ENCODE assay signal across 19 cellular contexts in genomic region chr13:59915252-59915651, GRCh38.
A peak's percentile ranks its signal among the peaks of the same experiment; 100 is the strongest.
DNase-seq lines count a peak whose midpoint lies in the region; ATAC-seq, FAIRE-seq and TF ChIP-seq lines count a peak whose summit lies in the region.
"Had no signal": no experiment of that assay in that cellular context is flagged by ENCODE, and none has a peak within 500 bp of the region (broad histone marks: within the 10 kb centered on the region; RNA-seq: fewer than 3 reads in every experiment).

No MANE protein-coding gene starts in this region.

- no peak for DNase-seq in IMR-90
- no peak for DNase-seq in astrocyte (ENCODE audit: low read depth)
- DNase-seq in pancreas = no peak
- no peak for DNase-seq in activated T-cell treated with anti-CD3 and anti-CD28 coated beads, Interleukin-2, amount 50 U/mL, for 4 hours
- DNase-seq in left colon = no peak
- DNase-seq in activated effector memory CD4-positive, alpha-beta T cell treated with anti-CD3 and anti-CD28 coated beads, Interleukin-2, amount 50 U/mL, for 16 hours = no peak
- DNase-seq: CD8-positive, alpha-beta T cell; COR-L47; DMS153; DMS79 treated with DMSO at 0.1 percent for 48 hours; GDM1; HCEC 1CT; KBM-7 had no signal

- H2BK15ac ChIP-seq in IMR-90 (ENCODE audit: low read depth, low read length) = no peak overlapping the region

- H3K36me3 ChIP-seq in IMR-90 (ENCODE audit: control insufficient read depth, insufficient read depth, low read length) (no peaks in the 10 kb centered on the region), astrocyte (ENCODE audit: insufficient read depth, low read length) (no peaks in the 10 kb centered on the region), pancreas (no peaks in the 10 kb centered on the region)

- no peaks in the 10 kb centered on the region for H3K9me3 Mint-ChIP-seq in astrocyte (ENCODE audit: unreplicated experiment)
- no peaks in the 10 kb centered on the region for H3K9me3 Mint-ChIP-seq in activated T-cell treated with anti-CD3 and anti-CD28 coated beads, Interleukin-2, amount 50 U/mL, for 4 hours
- H3K9me3 Mint-ChIP-seq: CD14-positive monocyte; CD8-positive, alpha-beta T cell had no signal

- FAIRE-seq in A204.1 (lab: Jason Lieb, UNC) (peak; percentile 21), astrocyte (lab: Jason Lieb, UNC) (no peak), pancreas (lab: Jason Lieb, UNC) (peak; percentile 53)
- FAIRE-seq: D721Med, GM12892, GM19239, HTR-8/SVneo had no signal

- no peak overlapping the region for H4K8ac ChIP-seq in IMR-90 (ENCODE audit: low read depth in 2 of 2, low read length in 2 of 2)

- TF ChIP-seq CTCF in IMR-90 (conservative IDR thresholded peaks at IDR 0.05; ENCODE audit: low read depth, low read length) (no peak), astrocyte (IDR thresholded peaks at IDR 0.05; ENCODE audit: insufficient read depth, low read depth, low read length) (no peak), pancreas (IDR thresholded peaks at IDR 0.05) (no peak)

- H3K18ac ChIP-seq in IMR-90 (ENCODE audit: low read depth, low read length) = no peak overlapping the region

- H3K79me2 ChIP-seq in astrocyte (ENCODE audit: insufficient read depth, low read length) = peaks cover 4% of the 10 kb centered on the region

- no peak for TF ChIP-seq POLR2A in IMR-90 (IDR thresholded peaks at IDR 0.05; ENCODE audit: low read depth, low read length)

- H3K23ac ChIP-seq in IMR-90 (ENCODE audit: low read depth, low read length) = no peak overlapping the region

- H4K20me1 ChIP-seq in IMR-90 (ENCODE audit: insufficient read depth, low read length) (no peaks in the 10 kb centered on the region), astrocyte (ENCODE audit: insufficient read depth, low read length) (no peaks in the 10 kb centered on the region)

- no peak overlapping the region for H3K4me2 ChIP-seq in IMR-90 (ENCODE audit: low read depth, low read length)
- no peak overlapping the region for H3K4me2 ChIP-seq in astrocyte (ENCODE audit: low read length)

- H3K56ac ChIP-seq in IMR-90 (ENCODE audit: extremely low read depth, insufficient read depth, low read length) = no peak overlapping the region

- H3K4me1 Mint-ChIP-seq in astrocyte (ENCODE audit: low read depth, unreplicated experiment) = peaks cover 5% of the 10 kb centered on the region
- no peaks in the 10 kb centered on the region for H3K4me1 Mint-ChIP-seq in activated T-cell treated with anti-CD3 and anti-CD28 coated beads, Interleukin-2, amount 50 U/mL, for 4 hours (ENCODE audit: low read depth)
- H3K4me1 Mint-ChIP-seq: CD14-positive monocyte had no signal

- no peak for ATAC-seq in IMR-90 (ENCODE audit: low read depth)
- ATAC-seq in pancreas = no peak
- ATAC-seq in activated T-cell treated with anti-CD3 and anti-CD28 coated beads, Interleukin-2, amount 50 U/mL, for 4 hours = no peak
- no peak for ATAC-seq in left colon
- ATAC-seq: CD8-positive, alpha-beta T cell had no signal

- H4K5ac ChIP-seq in IMR-90 (ENCODE audit: low read depth, low read length) = no peak overlapping the region

- BruUV-seq in IMR-90 (replicated peaks; lab: Mats Ljungman, UMichigan) = no TSS peak

- H2AK9ac ChIP-seq in IMR-90 (replicated peaks; ENCODE audit: low read depth, low read length, poor library complexity) = no peak overlapping the region

- H3K36me3 Mint-ChIP-seq in astrocyte (ENCODE audit: low read depth, unreplicated experiment) = no peaks in the 10 kb centered on the region
- H3K36me3 Mint-ChIP-seq in activated T-cell treated with anti-CD3 and anti-CD28 coated beads, Interleukin-2, amount 50 U/mL, for 4 hours (ENCODE audit: insufficient read depth) = no peaks in the 10 kb centered on the region
- H3K36me3 Mint-ChIP-seq: CD8-positive, alpha-beta T cell had no signal

- no peaks in the 10 kb centered on the region for H3K4me1 ChIP-seq in IMR-90 (ENCODE audit: control insufficient read depth, insufficient read depth, low read length)
- H3K4me1 ChIP-seq in astrocyte (ENCODE audit: insufficient read depth, low read length) = no peaks in the 10 kb centered on the region
- H3K4me1 ChIP-seq in pancreas = peaks cover 0 to 6% (median 5%) of the 10 kb centered on the region in 3 donors

- dilution Hi-C loops in IMR-90 (cut with HindIII; ENCODE audit: low sequenced_read_pairs, unreplicated experiment) = no loop called here

- H3K79me1 ChIP-seq in IMR-90 (ENCODE audit: low read depth in 1 of 2, low read length in 2 of 2) = no peaks in the 10 kb centered on the region; a peak in 1 of 4 replicates

- no CpG with 5 or more reads among the region's 3 CpGs for WGBS in IMR-90 (ENCODE audit: extremely low coverage in 2 of 2, insufficient read length in 1 of 2), 2 experiments
- WGBS in pancreas, 2 donors = 80 to 83% methylated on average over 3 of the region's 3 CpGs

- H2BK5ac ChIP-seq in IMR-90 (ENCODE audit: low read depth, low read length, poor library complexity, severe bottlenecking) = peak overlapping the region; percentile 41

- POLR2A ChIA-PET in IMR-90 (lab: Charles Lee; ENCODE audit: unreplicated experiment) = no interaction called here

- H3K27me3 ChIP-seq in IMR-90 (ENCODE audit: control insufficient read depth, insufficient read depth, low read length) = no peaks in the 10 kb centered on the region
- H3K27me3 ChIP-seq in astrocyte (ENCODE audit: insufficient read depth, low read length) = no peaks in the 10 kb centered on the region
- no peaks in the 10 kb centered on the region for H3K27me3 ChIP-seq in pancreas

- H2BK20ac ChIP-seq in IMR-90 (ENCODE audit: low read depth, low read length) = no peak overlapping the region

- no peak overlapping the region for H2AK5ac ChIP-seq in IMR-90 (ENCODE audit: low read depth, low read length)

- CTCF ChIA-PET in IMR-90 (lab: Yijun Ruan, JAX) = interaction anchor here (0.7 kb wide), 1 partner anchor 411 kb away, joined by 3 read pairs; no protein-coding TSS in a partner anchor

- H3K14ac ChIP-seq in IMR-90 (replicated peaks; ENCODE audit: low read depth, low read length) = no peak overlapping the region

- no peaks in the 10 kb centered on the region for H3K9me1 ChIP-seq in IMR-90 (ENCODE audit: insufficient read depth, low read length)

- no peak overlapping the region for H2AFZ ChIP-seq in IMR-90 (replicated peaks; ENCODE audit: low read length, poor library complexity)
- no peak overlapping the region for H2AFZ ChIP-seq in astrocyte (ENCODE audit: low read depth, low read length)

- no peak overlapping the region for H4K91ac ChIP-seq in IMR-90 (ENCODE audit: insufficient read depth, low read depth, low read length)

- in situ Hi-C loops in IMR-90 (cut with MboI; ENCODE audit: low sequenced_read_pairs) = no loop called here

- H3K9ac ChIP-seq in IMR-90 (ENCODE audit: low read depth, low read length) = no peak overlapping the region
- H3K9ac ChIP-seq in astrocyte (ENCODE audit: low read length) = no peak overlapping the region

- TF ChIP-seq RAD21 in IMR-90 (IDR thresholded peaks at IDR 0.05; ENCODE audit: low read length) = no peak

- no peak overlapping the region for H2BK120ac ChIP-seq in IMR-90 (ENCODE audit: low read depth, low read length)

- intact Hi-C loops in IMR-90 (cut with micrococcal nuclease) = no loop called here
- intact Hi-C loops in pancreas (cut with DNase I) = no loop called here
- intact Hi-C loops in left colon (cut with DNase I, micrococcal nuclease) = no loop called here

- H3K27me3 Mint-ChIP-seq in astrocyte (ENCODE audit: low read depth, unreplicated experiment) = no peaks in the 10 kb centered on the region
- H3K27me3 Mint-ChIP-seq in activated T-cell treated with anti-CD3 and anti-CD28 coated beads, Interleukin-2, amount 50 U/mL, for 4 hours (ENCODE audit: low read depth) = no peaks in the 10 kb centered on the region

- H3K9me3 ChIP-seq in IMR-90 (ENCODE audit: control insufficient read depth, insufficient read depth, low read length) (no peaks in the 10 kb centered on the region), astrocyte (ENCODE audit: insufficient read depth, low read depth, low read length) (no peaks in the 10 kb centered on the region), pancreas (no peaks in the 10 kb centered on the region)

- no peak overlapping the region for H3K4me3 ChIP-seq in IMR-90 (ENCODE audit: insufficient read depth, low read depth, low read length)
- no peak overlapping the region for H3K4me3 ChIP-seq in astrocyte (ENCODE audit: insufficient read depth, low read depth, low read length)
- no peak overlapping the region for H3K4me3 ChIP-seq in pancreas

- H3K27ac ChIP-seq in IMR-90 (ENCODE audit: insufficient read depth, low read length) (no peak overlapping the region), astrocyte (ENCODE audit: low read depth, low read length) (peak overlapping the region; percentile 17), pancreas (no peak overlapping the region)

- H3K4ac ChIP-seq in IMR-90 (ENCODE audit: low read depth, low read length) = no peak overlapping the region

- no peak overlapping the region for H3K4me3 Mint-ChIP-seq in astrocyte (ENCODE audit: unreplicated experiment)
- no peak overlapping the region for H3K4me3 Mint-ChIP-seq in activated T-cell treated with anti-CD3 and anti-CD28 coated beads, Interleukin-2, amount 50 U/mL, for 4 hours
- H3K4me3 Mint-ChIP-seq: CD14-positive monocyte; CD8-positive, alpha-beta T cell had no signal

- H3K27ac Mint-ChIP-seq in astrocyte (ENCODE audit: unreplicated experiment) = no peak overlapping the region
- H3K27ac Mint-ChIP-seq: CD14-positive monocyte; CD8-positive, alpha-beta T cell had no signal

TF ChIP-seq in IMR-90, 13 proteins besides CTCF, POLR2A, EP300 and RAD21:
- TF ChIP-seq MAFK (IDR thresholded peaks at IDR 0.05; ENCODE audit: low read depth, low read length) (peak; percentile 62), NFE2L2 (IDR thresholded peaks at IDR 0.05; ENCODE audit: low read depth, low read length) (no peak)
